In the genomic region with DNA sequence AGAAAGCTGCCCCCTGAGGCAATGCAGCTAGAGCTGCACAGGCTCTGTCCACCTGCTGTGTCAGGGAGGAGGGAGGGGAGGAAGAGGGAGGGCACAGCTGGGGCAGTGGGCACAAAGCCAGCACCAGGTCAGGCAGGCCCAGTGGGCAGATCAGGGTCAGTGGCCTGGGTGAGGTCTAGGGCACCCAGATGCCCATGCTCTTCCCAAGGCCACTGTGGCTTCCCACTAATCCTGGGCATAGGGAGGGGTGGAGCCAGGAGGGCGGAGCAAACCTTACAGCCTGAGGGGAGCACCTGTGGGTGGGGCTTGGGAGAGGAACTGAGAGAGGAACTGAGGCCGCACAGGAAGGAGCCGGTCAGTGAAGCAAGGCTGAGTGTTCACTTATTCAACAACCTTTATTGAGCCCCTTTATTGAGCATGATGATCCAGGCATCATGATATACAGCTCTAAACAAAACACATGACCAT, we compare ENCODE assay signal across 11 cellular contexts. TPM values are rescaled to one million over a fixed set of nuclear protein-coding genes. Genes with fewer than 3 reads are reported as not detected.
A peak's percentile ranks its signal among the peaks of the same experiment; 100 is the strongest.
DNase-seq lines count a peak whose midpoint lies in the region; ATAC-seq, FAIRE-seq and TF ChIP-seq lines count a peak whose summit lies in the region.
"Had no signal": no experiment of that assay in that cellular context is flagged by ENCODE, and none has a peak within 500 bp of the region (broad histone marks: within the 10 kb centered on the region; RNA-seq: fewer than 3 reads in every experiment).

No MANE protein-coding gene starts in this region.

- no peak for TF ChIP-seq POLR2A in GM12892 (IDR thresholded peaks at IDR 0.05; ENCODE audit: low read depth, low read length)

- H3K9me3 ChIP-seq in left ventricle myocardium inferior (replicated peaks): no peaks in the 10 kb centered on the region

- H3K36me3 ChIP-seq in left ventricle myocardium inferior: no peaks in the 10 kb centered on the region

- no peak overlapping the region for H3K4me3 ChIP-seq in left ventricle myocardium inferior
- H3K4me3 ChIP-seq: coronary artery had no signal

- no peaks in the 10 kb centered on the region for H3K4me1 ChIP-seq in left ventricle myocardium inferior

- H3K27ac ChIP-seq in left ventricle myocardium inferior (replicated peaks): no peak overlapping the region
- H3K27ac ChIP-seq: coronary artery had no signal

- intact Hi-C loops in left ventricle myocardium inferior (cut with micrococcal nuclease): no loop called here

- no peak for TF ChIP-seq CTCF in left ventricle myocardium inferior (IDR thresholded peaks at IDR 0.05; ENCODE audit: borderline replicate concordance)

- peaks cover 100% of the 10 kb centered on the region for H3K27me3 ChIP-seq in left ventricle myocardium inferior (ENCODE audit: low read depth)

- peak; percentile 88 for DNase-seq in GM12892 (ENCODE audit: insufficient read length)
- peak; percentile 94 for DNase-seq in RPMI8226
- no peak for DNase-seq in OCI-M2 (lab: John Stamatoyannopoulos, UW; ENCODE audit: unreplicated experiment)
- no peak for DNase-seq in activated T-cell treated with anti-CD3 and anti-CD28 coated beads for 4 hours
- no peak for DNase-seq in left ventricle myocardium inferior
- DNase-seq in NCI-H1092 treated with DMSO at 0.1 percent for 48 hours (lab: John Stamatoyannopoulos, UW): no peak
- DNase-seq: islet precursor cell had no signal

- ATAC-seq in GM19468 (IDR thresholded peaks at IDR 0.05; ENCODE audit: extremely low read depth, unreplicated experiment) (peak; percentile 81), HG03097 (IDR thresholded peaks at IDR 0.05; ENCODE audit: low FRiP score, unreplicated experiment) (peak; percentile 90)

- peak; percentile 96 for FAIRE-seq in GM12892 (lab: Jason Lieb, UNC)

RNA-seq across cellular contexts. Expression of gene RHCG, which starts 55.1 kb away (rescaled TPM):
- not detected for polyA plus RNA-seq in GM12892 (2012; ENCODE audit: missing spikeins)
- total RNA-seq in left ventricle myocardium inferior: 0.22 TPM
- total RNA-seq: LHCN-M2 had no signal

Comparison
In these comparisons a context has a peak if more than half of its experiments do, and no peak if none do; other contexts are left out.
1. DNase-seq: peak in GM12892 (single experiment) and RPMI8226 (single experiment); none in OCI-M2 (single experiment), activated T-cell treated with anti-CD3 and anti-CD28 coated beads for 4 hours (single experiment), left ventricle myocardium inferior (single experiment) and NCI-H1092 treated with DMSO at 0.1 percent for 48 hours (single experiment).